ENCODE assay signal across 8 cellular contexts in genomic region chr13:100542546-100543156, GRCh38. TPM values are rescaled to one million over a fixed set of nuclear protein-coding genes. Genes with fewer than 3 reads are reported as not detected.
DNase-seq lines count a peak whose midpoint lies in the region; ATAC-seq, FAIRE-seq and TF ChIP-seq lines count a peak whose summit lies in the region.

No MANE protein-coding gene starts in this region.

- peak overlapping the region; percentile 34 for H3K9ac ChIP-seq in keratinocyte (ENCODE audit: control insufficient read depth, extremely low read depth, insufficient read depth, low read length)

- peaks cover 7% of the 10 kb centered on the region for H3K4me1 Mint-ChIP-seq in activated naive CD8-positive, alpha-beta T cell (ENCODE audit: low read depth)
- H3K4me1 Mint-ChIP-seq in activated naive CD8-positive, alpha-beta T cell treated with anti-CD3 and anti-CD28 coated beads, Interleukin-2, amount 50 U/mL, for 24 hours, result peaks cover 24% of the 10 kb centered on the region

- no peaks in the 10 kb centered on the region for H3K9me1 ChIP-seq in keratinocyte (ENCODE audit: control insufficient read depth, extremely low read depth, insufficient read depth, low read length)

- no peak overlapping the region for H2AFZ ChIP-seq in keratinocyte (ENCODE audit: control insufficient read depth, low read length)

- TF ChIP-seq CTCF in VCaP (conservative IDR thresholded peaks at IDR 0.05), result peak; percentile 73
- peak in 2 of 3 experiments; percentile 44 to 50 for TF ChIP-seq CTCF in keratinocyte (optimal IDR thresholded peaks at IDR 0.05 in 1 of 3, IDR thresholded peaks at IDR 0.05 in 1 of 3, conservative IDR thresholded peaks at IDR 0.05 in 1 of 3; ENCODE audit: extremely low read depth in 1 of 3, insufficient read depth in 2 of 3, low read length in 3 of 3)

- H3K27ac ChIP-seq in VCaP, result no peak overlapping the region
- H3K27ac ChIP-seq in keratinocyte (ENCODE audit: control insufficient read depth, insufficient read depth, low read length), result no peak overlapping the region

- no peaks in the 10 kb centered on the region for H3K9me3 ChIP-seq in keratinocyte (ENCODE audit: control insufficient read depth, low read depth, low read length)

- no peak overlapping the region for H3K4me3 ChIP-seq in keratinocyte (ENCODE audit: control insufficient read depth in 2 of 3, extremely low read depth in 1 of 3, insufficient read depth in 2 of 3, low read depth in 1 of 3, low read length in 3 of 3)

- intact Hi-C loops in posterior vena cava (cut with DNase I), result no loop called here

- H3K79me2 ChIP-seq in keratinocyte (ENCODE audit: control insufficient read depth, insufficient read depth, low read length), result no peaks in the 10 kb centered on the region

- H3K27ac Mint-ChIP-seq in activated naive CD8-positive, alpha-beta T cell, result no peak overlapping the region
- no peak overlapping the region for H3K27ac Mint-ChIP-seq in activated naive CD8-positive, alpha-beta T cell treated with anti-CD3 and anti-CD28 coated beads, Interleukin-2, amount 50 U/mL, for 24 hours

- H3K4me2 ChIP-seq in keratinocyte (ENCODE audit: control insufficient read depth, extremely low read depth, insufficient read depth, low read depth, low read length), result peak overlapping the region; percentile 26

- H3K4me3 Mint-ChIP-seq in activated naive CD8-positive, alpha-beta T cell, result peak overlapping the region; percentile 2
- H3K4me3 Mint-ChIP-seq in activated naive CD8-positive, alpha-beta T cell treated with anti-CD3 and anti-CD28 coated beads, Interleukin-2, amount 50 U/mL, for 24 hours, result no peak overlapping the region

- H3K27me3 ChIP-seq in keratinocyte (ENCODE audit: control insufficient read depth, extremely low read depth, insufficient read depth, low read length), result no peaks in the 10 kb centered on the region

- dilution Hi-C loops in keratinocyte (cut with MboI; ENCODE audit: extremely low pct_ligation_motif_present, low sequenced_read_pairs), result no loop called here

- H3K36me3 Mint-ChIP-seq in activated naive CD8-positive, alpha-beta T cell, result peaks cover 4% of the 10 kb centered on the region
- H3K36me3 Mint-ChIP-seq in activated naive CD8-positive, alpha-beta T cell treated with anti-CD3 and anti-CD28 coated beads, Interleukin-2, amount 50 U/mL, for 24 hours (ENCODE audit: low read depth), result no peaks in the 10 kb centered on the region

- H4K20me1 ChIP-seq in keratinocyte (ENCODE audit: control insufficient read depth, extremely low read depth, insufficient read depth, low read length), result no peaks in the 10 kb centered on the region

- H3K4me1 ChIP-seq in keratinocyte (ENCODE audit: control insufficient read depth, extremely low read depth, insufficient read depth, low read length), result peaks cover 22% of the 10 kb centered on the region

- H3K9me3 Mint-ChIP-seq in activated naive CD8-positive, alpha-beta T cell (ENCODE audit: low read depth), result no peaks in the 10 kb centered on the region
- no peaks in the 10 kb centered on the region for H3K9me3 Mint-ChIP-seq in activated naive CD8-positive, alpha-beta T cell treated with anti-CD3 and anti-CD28 coated beads, Interleukin-2, amount 50 U/mL, for 24 hours

- DNase-seq in activated naive CD8-positive, alpha-beta T cell treated with anti-CD3 and anti-CD28 coated beads, Interleukin-2, amount 50 U/mL, for 24 hours, result no peak
- peak; percentile 58 for DNase-seq in HT-29 (ENCODE audit: low spot score)
- DNase-seq in keratinocyte (ENCODE audit: low read depth, low spot score), result no peak
- DNase-seq in NCI-H510A (lab: John Stamatoyannopoulos, UW), result no peak
- no peak for DNase-seq in posterior vena cava (ENCODE audit: low spot score)

- H3K36me3 ChIP-seq in keratinocyte (ENCODE audit: control insufficient read depth in 2 of 2, extremely low read depth in 1 of 2, insufficient read depth in 2 of 2, low read length in 2 of 2), result no peaks in the 10 kb centered on the region

- no peak for ATAC-seq in activated naive CD8-positive, alpha-beta T cell treated with anti-CD3 and anti-CD28 coated beads, Interleukin-2, amount 50 U/mL, for 24 hours
- peak; percentile 91 for ATAC-seq in GM21619 (IDR thresholded peaks at IDR 0.05; ENCODE audit: unreplicated experiment)

- peak; percentile 36 for FAIRE-seq in keratinocyte (lab: Jason Lieb, UNC)

- H3K27me3 Mint-ChIP-seq in activated naive CD8-positive, alpha-beta T cell, result no peaks in the 10 kb centered on the region
- H3K27me3 Mint-ChIP-seq in activated naive CD8-positive, alpha-beta T cell treated with anti-CD3 and anti-CD28 coated beads, Interleukin-2, amount 50 U/mL, for 24 hours, result no peaks in the 10 kb centered on the region

RNA-seq across cellular contexts. Expression of gene GGACT, which starts 45.9 kb away (rescaled TPM):
- 1.6 and 1.8 TPM in 2 replicates for total RNA-seq in HT-29 (2014; rRNA removed; shearing (Covaris generic))
- polyA plus RNA-seq in keratinocyte, result 5.6 to 8.2 TPM (median 6.2 TPM) in 3 replicates
- 3.1 TPM for polyA plus RNA-seq in keratinocyte (2011; ENCODE audit: low read depth)
- polyA plus RNA-seq in keratinocyte (2011; cell fraction: cytosol; rRNA removed), result 7.8 and 8.4 TPM in 2 replicates
- 4.0 and 5.1 TPM in 2 replicates for polyA plus RNA-seq in keratinocyte (2011; cell fraction: nucleus; rRNA removed)
- polyA plus RNA-seq in keratinocyte (2012; ENCODE audit: low replicate concordance), result 6.5 and 9.3 TPM in 2 replicates
- 0.85 to 3.7 TPM (median 2.7 TPM) in 3 replicates for polyA minus RNA-seq in keratinocyte
- 4.6 TPM for polyA minus RNA-seq in keratinocyte (2011; cell fraction: cytosol; rRNA and poly(A)+ RNA removed)
- 4.4 and 5.5 TPM in 2 replicates for polyA minus RNA-seq in keratinocyte (2011; cell fraction: nucleus; rRNA and poly(A)+ RNA removed)
- 1 to 10 TPM; 4.8 to 5.0 TPM for total RNA-seq in posterior vena cava
